ENCODE assay signal across 8 cellular contexts in genomic region chr9:105245720-105246161, GRCh38. TPM values are rescaled to one million over a fixed set of nuclear protein-coding genes. Genes with fewer than 3 reads are reported as not detected.
DNase-seq lines count a peak whose midpoint lies in the region; ATAC-seq, FAIRE-seq and TF ChIP-seq lines count a peak whose summit lies in the region.

No MANE protein-coding gene starts in this region.

- H3K27me3 ChIP-seq in adrenal gland (no peaks in the 10 kb centered on the region), left lung (no peaks in the 10 kb centered on the region), thoracic aorta (replicated peaks; ENCODE audit: insufficient read depth) (no peaks in the 10 kb centered on the region)

- WGBS in adrenal gland, 4 donors = 3 to 6% (median 5%) methylated on average over 10 of the region's 10 CpGs

- H3K27ac ChIP-seq in adrenal gland (peak overlapping the region in 4 of 5 donors; percentile 41 to 91 (median 72)), left lung (peak overlapping the region; percentile 85 to 86), thoracic aorta (peak overlapping the region; percentile 69 to 87)

- H3K4me3 Mint-ChIP-seq in activated CD8-positive, alpha-beta memory T cell treated with anti-CD3 and anti-CD28 coated beads, Interleukin-2, amount 10 ng/mL, durations not matched to agents 7 days and 5 days = peak overlapping the region; percentile 89

- FAIRE-seq in GM12892 (lab: Jason Lieb, UNC) = no peak

- intact Hi-C loops in adrenal gland (cut with DNase I) (loop anchor here in 1 of 2 donors (10.0 kb wide), 2 partner anchors 61 to 169 kb away; no protein-coding TSS in a partner anchor), left lung (cut with DNase I) (no loop called here)

- H3K36me3 ChIP-seq in adrenal gland (replicated peaks in 1 of 2) = no peaks in the 10 kb centered on the region
- H3K36me3 ChIP-seq in left lung = no peaks in the 10 kb centered on the region
- H3K36me3 ChIP-seq in thoracic aorta = no peaks in the 10 kb centered on the region

- H3K9me3 ChIP-seq in adrenal gland (replicated peaks in 1 of 3) = no peaks in the 10 kb centered on the region
- no peaks in the 10 kb centered on the region for H3K9me3 ChIP-seq in left lung
- H3K9me3 ChIP-seq in thoracic aorta = no peaks in the 10 kb centered on the region

- no peaks in the 10 kb centered on the region for H3K36me3 Mint-ChIP-seq in activated CD8-positive, alpha-beta memory T cell treated with anti-CD3 and anti-CD28 coated beads, Interleukin-2, amount 10 ng/mL, durations not matched to agents 7 days and 5 days

- H3K4me3 ChIP-seq in adrenal gland (peak overlapping the region in 2 of 4 donors; percentile 83 to 99), left lung (peak overlapping the region; percentile 68 to 82), thoracic aorta (peak overlapping the region; percentile 90)

- TF ChIP-seq POLR2A in adrenal gland (IDR thresholded peaks at IDR 0.05) (no peak), GM12892 (IDR thresholded peaks at IDR 0.05; ENCODE audit: low read depth, low read length) (no peak)

- no peak overlapping the region for H3K27ac Mint-ChIP-seq in activated CD8-positive, alpha-beta memory T cell treated with anti-CD3 and anti-CD28 coated beads, Interleukin-2, amount 10 ng/mL, durations not matched to agents 7 days and 5 days

- peaks cover 21% of the 10 kb centered on the region for H3K4me1 Mint-ChIP-seq in activated CD8-positive, alpha-beta memory T cell treated with anti-CD3 and anti-CD28 coated beads, Interleukin-2, amount 10 ng/mL, durations not matched to agents 7 days and 5 days

- peaks cover 0 to 48% of the 10 kb centered on the region in 2 donors for H3K4me1 ChIP-seq in adrenal gland (replicated peaks in 1 of 2)
- H3K4me1 ChIP-seq in left lung = peaks cover 11 to 41% of the 10 kb centered on the region in 2 donors
- peaks cover 22 to 36% of the 10 kb centered on the region in 2 donors for H3K4me1 ChIP-seq in thoracic aorta (ENCODE audit: control insufficient read depth in 1 of 2, low read depth in 2 of 2)

- TF ChIP-seq CTCF in adrenal gland (IDR thresholded peaks at IDR 0.05) (no peak), left lung (IDR thresholded peaks at IDR 0.05) (no peak), thoracic aorta (IDR thresholded peaks at IDR 0.05) (no peak)

- CTCF ChIA-PET in activated CD8-positive, alpha-beta memory T cell treated with anti-CD3 and anti-CD28 coated beads, Interleukin-2, amount 10 ng/mL, durations not matched to agents 7 days and 5 days (lab: Charles Lee) = interaction anchor here (0.6 to 1.7 kb wide), 3 partner anchors 141 to 305 kb away, joined by 3 to 8 read pairs (median 3); no protein-coding TSS in a partner anchor

- ATAC-seq in activated CD8-positive, alpha-beta memory T cell treated with anti-CD3 and anti-CD28 coated beads, Interleukin-2, amount 10 ng/mL, durations not matched to agents 7 days and 5 days = no peak
- no peak for ATAC-seq in left lung
- ATAC-seq in thoracic aorta (ENCODE audit: insufficient number of reproducible peaks, low FRiP score, low read depth) = no peak

- no peak for DNase-seq in activated CD8-positive, alpha-beta memory T cell treated with anti-CD3 and anti-CD28 coated beads, Interleukin-2, amount 10 ng/mL, durations not matched to agents 7 days and 5 days
- DNase-seq in activated CD8-positive, alpha-beta memory T cell treated with anti-CD3 and anti-CD28 coated beads, Interleukin-2, amount 50 U/mL, for 48 hours = no peak
- no peak for DNase-seq in adrenal gland
- no peak for DNase-seq in left lung
- DNase-seq in thoracic aorta (ENCODE audit: low spot score) = no peak
- DNase-seq in stimulated activated naive CD4-positive, alpha-beta T cell (lab: John Stamatoyannopoulos, UW) = no peak
- DNase-seq in NCI-H2081 treated with DMSO at 0.1 percent for 48 hours (lab: John Stamatoyannopoulos, UW) = no peak
- no peak for DNase-seq in GM12892 (ENCODE audit: insufficient read length)

- peaks cover 65% of the 10 kb centered on the region for H3K27me3 Mint-ChIP-seq in activated CD8-positive, alpha-beta memory T cell treated with anti-CD3 and anti-CD28 coated beads, Interleukin-2, amount 10 ng/mL, durations not matched to agents 7 days and 5 days

- no peaks in the 10 kb centered on the region for H3K9me3 Mint-ChIP-seq in activated CD8-positive, alpha-beta memory T cell treated with anti-CD3 and anti-CD28 coated beads, Interleukin-2, amount 10 ng/mL, durations not matched to agents 7 days and 5 days (ENCODE audit: low read depth)

RNA-seq across cellular contexts. Expression of gene SLC44A1, which starts 1.3 kb away (rescaled TPM):
- total RNA-seq in activated CD8-positive, alpha-beta memory T cell treated with anti-CD3 and anti-CD28 coated beads, Interleukin-2, amount 10 ng/mL, durations not matched to agents 7 days and 5 days = 10 to 100 TPM in 1 of 2 experiments, 1 to 10 TPM in 1; 4.9 to 10.3 TPM
- total RNA-seq in adrenal gland = 10 to 100 TPM; 33.7 to 73.1 (median 44.1) TPM
- polyA plus RNA-seq in adrenal gland = 10 to 100 TPM in 1 of 3 donors, 1 to 10 TPM in 2; 6.8 to 21.6 (median 7.5) TPM
- 10 to 100 TPM; 58.0 to 73.5 TPM for total RNA-seq in left lung
- total RNA-seq in thoracic aorta = 10 to 100 TPM; 33.9 to 58.8 TPM
- polyA plus RNA-seq in GM12892 (2012; ENCODE audit: missing spikeins) = 8.7 TPM
